Comparison of ENCODE assay signal across 9 cellular contexts in the genomic region with DNA sequence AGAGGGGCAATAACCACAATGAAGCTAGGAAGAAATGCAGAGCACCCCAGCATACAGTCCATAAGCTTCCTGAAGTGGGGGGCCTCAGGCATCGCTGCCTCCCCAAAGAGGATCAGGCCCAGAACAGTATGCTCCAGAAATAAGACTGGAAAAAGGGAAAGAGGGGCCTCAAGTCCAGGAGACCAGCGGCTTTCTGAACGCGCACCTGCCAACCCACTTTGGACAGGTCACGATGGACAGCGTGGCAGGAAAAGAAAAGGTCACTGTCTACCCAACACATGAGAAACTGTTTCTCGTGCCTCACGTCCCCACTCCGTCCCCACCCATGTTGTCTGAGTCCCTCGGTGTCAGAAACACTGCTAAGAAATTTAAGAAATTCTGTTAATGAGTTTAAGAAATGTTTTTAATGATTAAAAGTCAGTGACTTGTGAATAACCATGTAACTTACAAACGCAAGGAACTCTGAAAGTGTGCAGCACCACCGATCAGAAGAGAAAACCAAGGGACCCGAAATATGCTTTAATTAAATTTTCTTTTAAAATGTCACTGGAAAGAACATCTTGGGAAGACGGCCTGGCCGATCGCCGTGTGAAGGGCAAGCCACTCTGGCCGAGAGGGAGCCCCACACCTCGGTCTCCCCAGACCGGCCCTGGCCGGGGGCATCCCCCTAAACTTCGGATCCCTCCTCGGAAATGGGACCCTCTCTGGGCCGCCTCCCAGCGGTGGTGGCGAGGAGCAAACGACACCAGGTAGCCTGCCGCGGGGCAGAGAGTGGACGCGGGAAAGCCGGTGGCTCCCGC. TPM values are rescaled to one million over a fixed set of nuclear protein-coding genes. Genes with fewer than 3 reads are reported as not detected.
DNase-seq lines count a peak whose midpoint lies in the region; ATAC-seq and TF ChIP-seq lines count a peak whose summit lies in the region.
"Had no signal": no experiment of that assay in that cellular context is flagged by ENCODE, and none has a peak within 500 bp of the region (broad histone marks: within the 10 kb centered on the region; RNA-seq: fewer than 3 reads in every experiment).

No MANE protein-coding gene starts in this region.

- H3K4me1 Mint-ChIP-seq in activated B cell treated with CpG ODN at 0.5 μM for 24 hours: peaks cover 8% of the 10 kb centered on the region

- H3K36me3 Mint-ChIP-seq in activated B cell treated with CpG ODN at 0.5 μM for 24 hours (ENCODE audit: low read depth): no peaks in the 10 kb centered on the region

- peak overlapping the region; percentile 48 for H3K4me3 Mint-ChIP-seq in activated B cell treated with CpG ODN at 0.5 μM for 24 hours

- intact Hi-C loops in activated B cell treated with CpG ODN at 0.5 μM for 24 hours (cut with micrococcal nuclease) (no loop called here), OCI-LY7 (cut with micrococcal nuclease; ENCODE audit: unreplicated experiment) (no loop called here)

- H3K79me2 ChIP-seq in OCI-LY7 (ENCODE audit: insufficient read depth, low read depth, low read length): no peaks in the 10 kb centered on the region

- H3K4me1 ChIP-seq in cardiac muscle cell (ENCODE audit: low read depth): no peaks in the 10 kb centered on the region
- H3K4me1 ChIP-seq in OCI-LY7 (ENCODE audit: insufficient read depth, low read length, poor library complexity, severe bottlenecking): no peaks in the 10 kb centered on the region

- H3K9me3 ChIP-seq in cardiac muscle cell (ENCODE audit: low read depth): no peaks in the 10 kb centered on the region
- no peaks in the 10 kb centered on the region for H3K9me3 ChIP-seq in OCI-LY7 (ENCODE audit: low read length)

- no peak overlapping the region for H2AFZ ChIP-seq in OCI-LY7 (ENCODE audit: low read length)

- H3K9me2 ChIP-seq in OCI-LY7 (ENCODE audit: insufficient read depth, low read length): no peaks in the 10 kb centered on the region

- no peak overlapping the region for H3K4me2 ChIP-seq in OCI-LY7 (ENCODE audit: low read length)

- no peak overlapping the region for H3K27ac Mint-ChIP-seq in activated B cell treated with CpG ODN at 0.5 μM for 24 hours

- H3K36me3 ChIP-seq in cardiac muscle cell (no peaks in the 10 kb centered on the region), OCI-LY7 (ENCODE audit: insufficient read depth, low read length) (no peaks in the 10 kb centered on the region)

- ATAC-seq in activated B cell treated with CpG ODN at 0.5 μM for 24 hours (ENCODE audit: low read depth): no peak
- ATAC-seq in GM21447 (IDR thresholded peaks at IDR 0.05; ENCODE audit: unreplicated experiment): no peak

- H3K9me3 Mint-ChIP-seq in activated B cell treated with CpG ODN at 0.5 μM for 24 hours: peaks cover 5% of the 10 kb centered on the region

- TF ChIP-seq CTCF in activated B cell treated with CpG ODN at 0.5 μM for 24 hours (IDR thresholded peaks at IDR 0.05): no peak
- no peak for TF ChIP-seq CTCF in cardiac muscle cell (IDR thresholded peaks at IDR 0.05; ENCODE audit: low read depth, low read length)
- TF ChIP-seq CTCF in retinal pigment epithelial cell (conservative IDR thresholded peaks at IDR 0.05; ENCODE audit: low read depth, low read length): peak; percentile 22
- no peak for TF ChIP-seq CTCF in OCI-LY7 (conservative IDR thresholded peaks at IDR 0.05; ENCODE audit: low read length)

- DNase-seq in DMS 273 (lab: John Stamatoyannopoulos, UW; ENCODE audit: unreplicated experiment): peak; percentile 55
- no peak for DNase-seq in DMS 273 treated with DMSO at 0.1 percent for 48 hours (lab: John Stamatoyannopoulos, UW)
- no peak for DNase-seq in activated B cell treated with CpG ODN at 0.5 μM for 24 hours
- DNase-seq in cardiac muscle cell (ENCODE audit: low read depth in 1 of 2, low spot score in 1 of 2): peak; percentile 9 to 45
- DNase-seq in retinal pigment epithelial cell (ENCODE audit: low read depth): no peak
- DNase-seq in NCI-H1436 treated with DMSO at 0.1 percent for 48 hours (lab: John Stamatoyannopoulos, UW): no peak
- no peak for DNase-seq in OCI-LY7 (ENCODE audit: low spot score)

- H3K27ac ChIP-seq in cardiac muscle cell (no peak overlapping the region), OCI-LY7 (ENCODE audit: low read depth, low read length, poor library complexity, severe bottlenecking) (no peak overlapping the region)
- H3K27ac ChIP-seq: 22Rv1 had no signal

- CTCF ChIA-PET in activated B cell treated with CpG ODN at 0.5 μM for 24 hours (lab: Charles Lee): no interaction called here
- CTCF ChIA-PET in OCI-LY7 (lab: Charles Lee; ENCODE audit: unreplicated experiment): no interaction called here

- peaks cover 90% of the 10 kb centered on the region for H3K27me3 ChIP-seq in cardiac muscle cell

- no peaks in the 10 kb centered on the region for H4K20me1 ChIP-seq in OCI-LY7 (ENCODE audit: insufficient read depth, low read length)

- BruUV-seq in OCI-LY7 (replicated peaks; lab: Mats Ljungman, UMichigan): no TSS peak

- peak overlapping the region; percentile 22 for H3K4me3 ChIP-seq in cardiac muscle cell
- H3K4me3 ChIP-seq in retinal pigment epithelial cell (ENCODE audit: low read length): peak overlapping the region; percentile 66
- no peak overlapping the region for H3K4me3 ChIP-seq in OCI-LY7 (ENCODE audit: low read depth, low read length, poor library complexity, severe bottlenecking)

- POLR2A ChIA-PET in activated B cell treated with CpG ODN at 0.5 μM for 24 hours (lab: Charles Lee) (no interaction called here), OCI-LY7 (lab: Charles Lee) (no interaction called here)

- peaks cover 44% of the 10 kb centered on the region for H3K27me3 Mint-ChIP-seq in activated B cell treated with CpG ODN at 0.5 μM for 24 hours

RNA-seq across cellular contexts. Expression of a gene that starts 1.7 kb away (rescaled TPM):
- total RNA-seq in activated B cell treated with CpG ODN at 0.5 μM for 24 hours: 0.24 TPM in 1 of 2 replicates, not detected in the other
- 0.32 and 0.45 TPM in 2 replicates for total RNA-seq in cardiac muscle cell
- 1.2 TPM in 1 of 2 replicates, not detected in the other for polyA plus RNA-seq in cardiac muscle cell
- total RNA-seq in OCI-LY7 (2014; rRNA removed; shearing (Covaris generic)): not detected in 2 replicates
- total RNA-seq in OCI-LY7 (2022): not detected in 2 replicates

Comparison
In these comparisons a context has a peak if more than half of its experiments do, and no peak if none do; other contexts are left out.
1. DNase-seq: peak in DMS 273 (single experiment) and cardiac muscle cell (2 of 2); none in DMS 273 treated with DMSO at 0.1 percent for 48 hours (single experiment), activated B cell treated with CpG ODN at 0.5 μM for 24 hours (single experiment), retinal pigment epithelial cell (single experiment), NCI-H1436 treated with DMSO at 0.1 percent for 48 hours (single experiment) and OCI-LY7 (single experiment).